In genomic region chr1:91582431-91582921, GRCh38 we compare ENCODE assay signal across 10 cellular contexts.
A peak's percentile ranks its signal among the peaks of the same experiment; 100 is the strongest.
DNase-seq lines count a peak whose midpoint lies in the region; ATAC-seq and TF ChIP-seq lines count a peak whose summit lies in the region.
"Had no signal": no experiment of that assay in that cellular context is flagged by ENCODE, and none has a peak within 500 bp of the region (broad histone marks: within the 10 kb centered on the region; RNA-seq: fewer than 3 reads in every experiment).

No MANE protein-coding gene starts in this region.

- H3K9ac ChIP-seq in PC-3 (ENCODE audit: low read length) = peak overlapping the region; percentile 74

- peak; percentile 85 for ATAC-seq in PC-3

- intact Hi-C loops in PC-3 (cut with micrococcal nuclease) = no loop called here

- H3K9me2 ChIP-seq in PC-3 (replicated peaks; ENCODE audit: low read length) = 0 out of 2 replicates have a peak, but pooled peaks cover 3% of the 10 kb centered on the region

- peak overlapping the region; percentile 94 for H3K27ac ChIP-seq in PC-3 (ENCODE audit: low read length)
- peak overlapping the region; percentile 66 for H3K27ac ChIP-seq in epithelial cell of prostate
- no peak overlapping the region for H3K27ac ChIP-seq in caudate nucleus (ENCODE audit: low read depth, low read length)

- peaks cover 21% of the 10 kb centered on the region for H3K4me1 ChIP-seq in PC-3 (ENCODE audit: insufficient read depth, low read length)

- H2AFZ ChIP-seq in PC-3 (ENCODE audit: low read length) = peak overlapping the region; percentile 3; the same call in 1 of the 2 replicates

- no peaks in the 10 kb centered on the region for H4K20me1 ChIP-seq in PC-3 (ENCODE audit: low read length)

- no peaks in the 10 kb centered on the region for H3K36me3 ChIP-seq in PC-3 (ENCODE audit: low read depth, low read length)

- H3K4me3 ChIP-seq in PC-3 (ENCODE audit: low read length) = no peak overlapping the region

- peak overlapping the region; percentile 53 for H3K4me2 ChIP-seq in PC-3 (ENCODE audit: low read length)

- CTCF ChIA-PET in PC-3 (lab: Charles Lee) = interaction anchor here (0.9 kb wide), 1 partner anchor 27 kb away, joined by 3 read pairs; no protein-coding TSS in a partner anchor

- H3K9me3 ChIP-seq in PC-3 (ENCODE audit: low read length) = no peaks in the 10 kb centered on the region

- H3K27me3 ChIP-seq in PC-3 (ENCODE audit: low read length) = no peaks in the 10 kb centered on the region

- POLR2A ChIA-PET in PC-3 (lab: Charles Lee; ENCODE audit: unreplicated experiment) = interaction anchor here (0.7 kb wide), 1 partner anchor 11 kb away, joined by 5 read pairs; no protein-coding TSS in a partner anchor

- no peak for TF ChIP-seq POLR2A in erythroblast (IDR thresholded peaks at IDR 0.05; ENCODE audit: low read length)

- no peaks in the 10 kb centered on the region for H3F3A ChIP-seq in PC-3 (ENCODE audit: low read length, unreplicated experiment)

- no peaks in the 10 kb centered on the region for H3K79me2 ChIP-seq in PC-3 (ENCODE audit: low read length)

- peak; percentile 99 for DNase-seq in ELR (ENCODE audit: low read depth)
- DNase-seq in PC-3 = peak; percentile 89
- DNase-seq in epithelial cell of prostate (ENCODE audit: low read depth, low spot score) = peak; percentile 80
- peak; percentile 91 for DNase-seq in renal cortical epithelial cell (ENCODE audit: low read depth)
- DNase-seq in NCI-H2107 treated with DMSO at 0.1 percent for 48 hours (lab: John Stamatoyannopoulos, UW; ENCODE audit: unreplicated experiment) = no peak
- DNase-seq in caudate nucleus (lab: John Stamatoyannopoulos, UW) = no peak
- no peak for DNase-seq in erythroblast (lab: John Stamatoyannopoulos, UW)
- DNase-seq in T-helper 9 cell = no peak
- DNase-seq: activated naive CD8-positive, alpha-beta T cell treated with anti-CD3 and anti-CD28 coated beads, Interleukin-2, amount 10 ng/mL, durations not matched to agents 7 days and 5 days; left colon had no signal

- no TSS peak for BruUV-seq in PC-3 (replicated peaks; lab: Mats Ljungman, UMichigan)

- TF ChIP-seq CTCF in PC-3 (conservative IDR thresholded peaks at IDR 0.05; ENCODE audit: low read depth, low read length) = no peak

Comparison
In these comparisons a context has a peak if more than half of its experiments do, and no peak if none do; other contexts are left out.
1. DNase-seq: peak in ELR (single experiment), PC-3 (single experiment), epithelial cell of prostate (single experiment) and renal cortical epithelial cell (single experiment); none in NCI-H2107 treated with DMSO at 0.1 percent for 48 hours (single experiment), caudate nucleus (0 of 61), erythroblast (0 of 2) and T-helper 9 cell (single experiment).